ENCODE assay signal across 1 cellular context in genomic region chr1:231460614-231461013, GRCh38.
TF ChIP-seq lines count a peak whose summit lies in the region.

No MANE protein-coding gene starts in this region.

TF ChIP-seq in K562, 482 proteins besides CTCF, POLR2A, EP300 and RAD21 (continued from another document):
- TF ChIP-seq RREB1 (CRISPR knock-in tag; IDR thresholded peaks at IDR 0.05) (no peak), ARID1B (IDR thresholded peaks at IDR 0.05) (peak; percentile 53), PRPF4 (IDR thresholded peaks at IDR 0.05; ENCODE audit: insufficient read depth, low read depth, low read length, poor library complexity, severe bottlenecking) (no peak), HEY1 (CRISPR knock-in tag; IDR thresholded peaks at IDR 0.05; ENCODE audit: borderline replicate concordance) (0 out of 2 replicates have a peak, but pooled peaks have one; percentile 17), MCM5 (IDR thresholded peaks at IDR 0.05; ENCODE audit: low read depth) (no peak), MAFF (IDR thresholded peaks at IDR 0.05; ENCODE audit: low read length) (peak; percentile 52; the same call in 1 of the 2 replicates), MAFK (IDR thresholded peaks at IDR 0.05; ENCODE audit: low read length) (peak; percentile 29; the same call in 1 of the 2 replicates), CREBBP (IDR thresholded peaks at IDR 0.05; ENCODE audit: low read depth, low read length) (no peak), GATA2 (CRISPR knock-in tag; IDR thresholded peaks at IDR 0.05) (no peak), ZNF436 (CRISPR knock-in tag; IDR thresholded peaks at IDR 0.05) (no peak), ZBTB1 (CRISPR knock-in tag; IDR thresholded peaks at IDR 0.05; ENCODE audit: borderline replicate concordance, low read depth) (peak; percentile 93), TEAD1 (CRISPR knock-in tag; IDR thresholded peaks at IDR 0.05) (0 out of 4 replicates have a peak, but pooled peaks of 1 of the 2 experiments have one; percentile 50), JUND (IDR thresholded peaks at IDR 0.05; ENCODE audit: borderline replicate concordance, low read depth, low read length) (no peak), JUND (tag; IDR thresholded peaks at IDR 0.05; ENCODE audit: borderline replicate concordance, low read depth, low read length) (no peak)
